9 cellular contexts compared by ENCODE assay signal in the genomic region with DNA sequence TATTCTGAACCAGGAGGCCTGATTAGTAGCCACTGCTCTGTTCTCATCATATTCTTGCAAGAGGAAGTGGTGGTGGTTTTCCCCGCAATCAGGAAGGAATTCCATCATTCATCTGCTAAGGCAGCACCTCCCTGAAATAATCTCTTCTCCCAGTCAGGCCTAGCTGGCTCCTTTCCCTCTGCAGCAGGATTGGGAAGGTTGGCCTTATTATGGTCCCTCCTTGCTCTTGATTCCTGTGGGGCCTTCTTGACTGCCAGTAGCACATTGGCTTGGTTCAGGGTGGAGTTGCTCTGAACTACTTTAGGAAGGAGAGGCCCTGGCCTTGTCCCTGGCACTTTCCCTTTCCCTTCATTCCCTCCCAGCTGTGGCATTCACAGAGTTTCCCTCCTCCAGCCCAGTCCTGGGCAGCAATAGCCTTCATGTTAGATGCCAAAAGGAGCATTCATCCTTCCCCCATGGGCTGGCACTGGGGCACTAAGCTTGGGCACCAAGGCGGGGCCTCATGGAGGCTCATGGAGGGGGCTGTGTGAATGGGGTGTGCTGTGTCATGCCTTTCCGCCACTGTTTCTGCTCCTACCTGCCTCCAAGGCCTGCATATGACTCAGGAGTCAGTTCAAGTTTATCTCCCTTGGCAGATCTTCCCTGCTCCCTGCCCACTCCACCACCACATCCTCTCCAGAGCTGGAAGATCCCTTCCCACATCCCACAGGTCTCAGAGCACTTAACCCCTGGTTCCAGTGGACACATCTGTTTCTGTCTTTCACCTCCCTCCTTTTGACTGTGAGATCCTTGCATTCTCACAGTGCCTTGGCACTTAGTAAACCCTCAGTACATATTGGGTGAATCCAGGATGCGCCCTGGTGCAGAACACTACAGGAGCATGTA. TPM values are rescaled to one million over a fixed set of nuclear protein-coding genes. Genes with fewer than 3 reads are reported as not detected.
DNase-seq lines count a peak whose midpoint lies in the region; ATAC-seq, FAIRE-seq and TF ChIP-seq lines count a peak whose summit lies in the region.
"Had no signal": no experiment of that assay in that cellular context is flagged by ENCODE, and none has a peak within 500 bp of the region (broad histone marks: within the 10 kb centered on the region; RNA-seq: fewer than 3 reads in every experiment).

No MANE protein-coding gene starts in this region.

- H2AFZ ChIP-seq in K562 (ENCODE audit: low read depth, low read length), result peak overlapping the region; percentile 41; the same call in 1 of the 2 replicates

- H3K4me3 ChIP-seq in K562, result no peak overlapping the region

- intact Hi-C loops in K562 (cut with micrococcal nuclease), result no loop called here

- no peak; the same call in 2 of the 3 replicates for ATAC-seq in K562
- ATAC-seq in GM21576 (IDR thresholded peaks at IDR 0.05; ENCODE audit: unreplicated experiment), result no peak
- no peak for ATAC-seq in HG03354 (IDR thresholded peaks at IDR 0.05; ENCODE audit: poor library complexity, severe bottlenecking, unreplicated experiment)
- ATAC-seq in GM19397 (IDR thresholded peaks at IDR 0.05; ENCODE audit: unreplicated experiment), result no peak

- TF ChIP-seq EP300 in K562 (IDR thresholded peaks at IDR 0.05; ENCODE audit: low read length), result no peak

- H3K36me3 ChIP-seq in K562 (ENCODE audit: control insufficient read depth, insufficient read depth, low read length), result no peaks in the 10 kb centered on the region

- FAIRE-seq in K562 (lab: Jason Lieb, UNC), result no peak

- no peaks in the 10 kb centered on the region for H3K9me3 ChIP-seq in K562 (replicated peaks; ENCODE audit: control insufficient read depth, insufficient read depth, low read depth, low read length)

- no TSS peak for BruUV-seq in K562 (replicated peaks; lab: Mats Ljungman, UMichigan)

- peaks cover 0 to 18% of the 10 kb centered on the region in 2 experiments; a peak in 4 of 5 replicates for H3K4me1 ChIP-seq in K562 (replicated peaks in 1 of 2; ENCODE audit: control insufficient read depth in 2 of 2, insufficient read depth in 2 of 2, low read length in 2 of 2)

- H3K9ac ChIP-seq in K562 (ENCODE audit: insufficient read depth in 1 of 2, low read depth in 2 of 2, low read length in 2 of 2), result no peak overlapping the region

- POLR2A ChIA-PET in K562 (lab: Yijun Ruan, JAX), result no interaction called here

- TF ChIP-seq CTCF in K562 (IDR thresholded peaks at IDR 0.05 in 2 of 3, conservative IDR thresholded peaks at IDR 0.05 in 1 of 3; ENCODE audit: insufficient read depth in 2 of 3, low read depth in 1 of 3, low read length in 3 of 3), result no peak

- no peak for TF ChIP-seq RAD21 in K562 (CRISPR knock-in tag; conservative IDR thresholded peaks at IDR 0.05 in 1 of 2, IDR thresholded peaks at IDR 0.05 in 1 of 2)

- in situ Hi-C loops in KBM-7 (cut with MboI; ENCODE audit: low pct_unique_long_range_greater_than_20kb, low sequenced_read_pairs), result no loop called here
- in situ Hi-C loops in K562 (cut with MboI), result no loop called here

- CTCF ChIA-PET in K562 (lab: Yijun Ruan, JAX; ENCODE audit: low intra/inter-chr PET ratio), result no interaction called here

- TF ChIP-seq POLR2A in K562 (conservative IDR thresholded peaks at IDR 0.05), result no peak

- H3K79me2 ChIP-seq in K562 (ENCODE audit: control insufficient read depth, insufficient read depth, low read length), result no peaks in the 10 kb centered on the region

- no peaks in the 10 kb centered on the region for H4K20me1 ChIP-seq in K562 (replicated peaks; ENCODE audit: control insufficient read depth, insufficient read depth, low read length)

- H3K27me3 ChIP-seq in K562 (ENCODE audit: control insufficient read depth in 2 of 2, insufficient read depth in 2 of 2, low read length in 2 of 2), result peaks cover 0 to 12% of the 10 kb centered on the region in 2 experiments; a peak in 1 of 5 replicates

- peak overlapping the region; percentile 9; the same call in 1 of the 3 replicates for H3K27ac ChIP-seq in K562 (ENCODE audit: extremely low read depth, low read depth, low read length)

- 24% methylated on average over 4 of the region's 4 CpGs for WGBS in K562 (ENCODE audit: insufficient coverage, low coverage, missing lambda C conversion rate)

- H3K4me2 ChIP-seq in K562 (ENCODE audit: insufficient read depth, low read length), result no peak overlapping the region

- DNase-seq in CD1c-positive myeloid dendritic cell (ENCODE audit: extremely low spot score) (peak; percentile 58), KBM-7 (peak; percentile 50), K562 (ENCODE audit: extremely low read depth in 1 of 4, low spot score in 3 of 4) (peak; percentile 20 to 28 (median 25)), lung microvascular endothelial cell (ENCODE audit: low read depth in 2 of 2) (peak; percentile 44 to 92), cortex of kidney (lab: John Stamatoyannopoulos, UW) (no peak)
- DNase-seq: activated naive CD4-positive, alpha-beta T cell treated with anti-CD3 and anti-CD28 coated beads, Interleukin-2, amount 10 ng/mL, durations not matched to agents 7 days and 5 days had no signal

- H3K9me1 ChIP-seq in K562 (ENCODE audit: control insufficient read depth, insufficient read depth, low read length), result peaks cover 2% of the 10 kb centered on the region

TF ChIP-seq in K562, 482 proteins besides CTCF, POLR2A, EP300 and RAD21 (continues in another document):
- TF ChIP-seq ZNF589 (CRISPR knock-in tag; IDR thresholded peaks at IDR 0.05; ENCODE audit: low read depth) (peak; percentile 88), MYC (IDR thresholded peaks at IDR 0.05; ENCODE audit: low read depth, low read length) (no peak), MYC (CRISPR knock-in tag; IDR thresholded peaks at IDR 0.05; ENCODE audit: borderline replicate concordance, low read depth) (no peak), ATF7 (IDR thresholded peaks at IDR 0.05) (no peak), TBP (optimal IDR thresholded peaks at IDR 0.05; ENCODE audit: low read depth, low read length) (no peak), CBFA2T3 (IDR thresholded peaks at IDR 0.05) (peak; percentile 57), HNRNPUL1 (IDR thresholded peaks at IDR 0.05; ENCODE audit: low read length) (no peak), DDX20 (tag; IDR thresholded peaks at IDR 0.05; ENCODE audit: low read depth) (no peak), BHLHE40 (IDR thresholded peaks at IDR 0.05; ENCODE audit: low read length) (no peak), POLR3G (IDR thresholded peaks at IDR 0.05; ENCODE audit: extremely low read depth, insufficient read length, insufficient replicate concordance) (no peak), RCOR1 (IDR thresholded peaks at IDR 0.05; ENCODE audit: borderline replicate concordance in 1 of 2, low read depth in 2 of 2, low read length in 2 of 2) (no peak), SNIP1 (IDR thresholded peaks at IDR 0.05; ENCODE audit: low read depth) (no peak), EWSR1 (IDR thresholded peaks at IDR 0.05; ENCODE audit: borderline replicate concordance, low read depth, partially characterized antibody) (no peak), HIVEP1 (CRISPR knock-in tag; IDR thresholded peaks at IDR 0.05) (no peak), ZNF263 (CRISPR knock-in tag; IDR thresholded peaks at IDR 0.05; ENCODE audit: borderline replicate concordance) (0 out of 2 replicates have a peak, but pooled peaks have one; percentile 15), SREBF1 (IDR thresholded peaks at IDR 0.05; ENCODE audit: borderline replicate concordance, low read depth, low read length) (no peak)
- TF ChIP-seq, protein P1, sequence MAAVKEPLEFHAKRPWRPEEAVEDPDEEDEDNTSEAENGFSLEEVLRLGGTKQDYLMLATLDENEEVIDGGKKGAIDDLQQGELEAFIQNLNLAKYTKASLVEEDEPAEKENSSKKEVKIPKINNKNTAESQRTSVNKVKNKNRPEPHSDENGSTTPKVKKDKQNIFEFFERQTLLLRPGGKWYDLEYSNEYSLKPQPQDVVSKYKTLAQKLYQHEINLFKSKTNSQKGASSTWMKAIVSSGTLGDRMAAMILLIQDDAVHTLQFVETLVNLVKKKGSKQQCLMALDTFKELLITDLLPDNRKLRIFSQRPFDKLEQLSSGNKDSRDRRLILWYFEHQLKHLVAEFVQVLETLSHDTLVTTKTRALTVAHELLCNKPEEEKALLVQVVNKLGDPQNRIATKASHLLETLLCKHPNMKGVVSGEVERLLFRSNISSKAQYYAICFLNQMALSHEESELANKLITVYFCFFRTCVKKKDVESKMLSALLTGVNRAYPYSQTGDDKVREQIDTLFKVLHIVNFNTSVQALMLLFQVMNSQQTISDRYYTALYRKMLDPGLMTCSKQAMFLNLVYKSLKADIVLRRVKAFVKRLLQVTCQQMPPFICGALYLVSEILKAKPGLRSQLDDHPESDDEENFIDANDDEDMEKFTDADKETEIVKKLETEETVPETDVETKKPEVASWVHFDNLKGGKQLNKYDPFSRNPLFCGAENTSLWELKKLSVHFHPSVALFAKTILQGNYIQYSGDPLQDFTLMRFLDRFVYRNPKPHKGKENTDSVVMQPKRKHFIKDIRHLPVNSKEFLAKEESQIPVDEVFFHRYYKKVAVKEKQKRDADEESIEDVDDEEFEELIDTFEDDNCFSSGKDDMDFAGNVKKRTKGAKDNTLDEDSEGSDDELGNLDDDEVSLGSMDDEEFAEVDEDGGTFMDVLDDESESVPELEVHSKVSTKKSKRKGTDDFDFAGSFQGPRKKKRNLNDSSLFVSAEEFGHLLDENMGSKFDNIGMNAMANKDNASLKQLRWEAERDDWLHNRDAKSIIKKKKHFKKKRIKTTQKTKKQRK (IDR thresholded peaks at IDR 0.05; ENCODE audit: borderline replicate concordance, low read depth, low read length), result no peak

RNA-seq across cellular contexts. Expression of a gene that starts 27.6 kb away (rescaled TPM):
- total RNA-seq in K562 (2011; cell fraction: chromatin; rRNA removed; ENCODE audit: low replicate concordance), result 7.9 and 17.7 TPM in 2 replicates
- 7.2 and 18.2 TPM in 2 replicates for total RNA-seq in K562 (2011; cell fraction: nucleolus; rRNA removed)
- total RNA-seq in K562 (2011; cell fraction: nucleoplasm; rRNA removed), result 10.5 and 17.1 TPM in 2 replicates
- total RNA-seq in K562 (2014; rRNA removed) (2.3 and 2.6 TPM in 2 replicates), K562 (2014; rRNA removed; fragmentation: Illumina TruSeq; extraction: Trizol) (3.0 and 5.2 TPM in 2 replicates), K562 (2015; rRNA removed; fragmentation: Illumina TruSeq; extraction: Trizol) (2.6 and 3.2 TPM in 2 replicates), K562 (2021) (9.5 and 11.1 TPM in 2 replicates), lung microvascular endothelial cell (0.79 and 15.7 TPM in 2 replicates)
- polyA plus RNA-seq in K562 (2011; rRNA removed) (13.9 and 47.0 TPM in 2 replicates), K562 (2014; fragmentation: Illumina TruSeq; extraction: Trizol) (7.7 TPM in 2 replicates), K562 (2014; fragmentation: Nextera tagmentation; extraction: Ambion mirVana) (1 to 10 TPM; 1.2 to 1.8 TPM), K562 (2014; rRNA removed) (2.5 and 5.0 TPM in 2 replicates)
- 23.2 and 51.1 TPM in 2 replicates for polyA plus RNA-seq in K562 (2011; cell fraction: cytosol; rRNA removed)
- polyA plus RNA-seq in K562 (2011; cell fraction: nucleus; rRNA removed), result 19.8 and 40.4 TPM in 2 replicates
- 8.0 and 8.3 TPM in 2 replicates for polyA plus RNA-seq in K562 (2012)
- polyA minus RNA-seq in K562 (2011; rRNA and poly(A)+ RNA removed), result 26.3 and 51.8 TPM in 2 replicates
- 10.5 and 22.8 TPM in 2 replicates for polyA minus RNA-seq in K562 (2011; cell fraction: cytosol; rRNA and poly(A)+ RNA removed)
- 14.8 and 35.9 TPM in 2 replicates for polyA minus RNA-seq in K562 (2011; cell fraction: nucleus; rRNA and poly(A)+ RNA removed)
